In the genomic region with DNA sequence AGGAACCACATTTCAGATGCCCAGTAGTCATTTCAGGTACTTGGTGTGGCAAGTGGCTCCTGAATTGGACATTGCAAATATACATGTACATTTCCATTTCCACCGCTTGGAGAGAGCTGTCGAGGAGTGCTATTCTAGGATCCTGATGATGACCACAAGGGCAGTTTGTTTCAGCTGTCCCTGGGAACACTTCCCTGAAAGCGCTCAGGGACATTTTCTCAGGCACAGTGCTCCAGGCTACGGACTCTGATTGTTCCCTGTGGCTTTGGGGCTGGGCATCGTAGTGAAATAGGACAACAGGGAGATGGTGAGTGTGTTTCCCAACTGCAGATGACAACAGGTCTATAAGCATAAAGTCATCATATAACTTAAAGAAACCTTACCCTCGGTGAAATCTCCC, we compare ENCODE assay signal across 24 cellular contexts. TPM values are rescaled to one million over a fixed set of nuclear protein-coding genes. Genes with fewer than 3 reads are reported as not detected.
A peak's percentile ranks its signal among the peaks of the same experiment; 100 is the strongest.
DNase-seq lines count a peak whose midpoint lies in the region; ATAC-seq and TF ChIP-seq lines count a peak whose summit lies in the region.
"Had no signal": no experiment of that assay in that cellular context is flagged by ENCODE, and none has a peak within 500 bp of the region (broad histone marks: within the 10 kb centered on the region; RNA-seq: fewer than 3 reads in every experiment).

No MANE protein-coding gene starts in this region.

- H3K9me3 ChIP-seq in left ventricle myocardium inferior (replicated peaks) (peaks cover 20% of the 10 kb centered on the region), right atrium auricular region (peaks cover 0 to 14% of the 10 kb centered on the region in 2 donors)
- H3K9me3 ChIP-seq: MG63 had no signal

- peaks cover 70% of the 10 kb centered on the region for H3K36me3 ChIP-seq in left ventricle myocardium inferior
- peaks cover 62% of the 10 kb centered on the region for H3K36me3 ChIP-seq in right atrium auricular region

- H3K4me3 ChIP-seq in left ventricle myocardium inferior, result peak overlapping the region; percentile 16
- no peak overlapping the region for H3K4me3 ChIP-seq in right atrium auricular region
- H3K4me3 ChIP-seq: MG63, SK-N-MC, smooth muscle cell, thoracic aorta had no signal

- H3K4me3 Mint-ChIP-seq in brain (peak overlapping the region; percentile 25 to 88 (median 63)), neural crest cell (peak overlapping the region; percentile 71), nephron progenitor cell (no peak overlapping the region)
- H3K4me3 Mint-ChIP-seq: activated T-cell treated with anti-CD3 and anti-CD28 coated beads, Interleukin-2, amount 50 U/mL, for 72 hours; mesothelial cell of epicardium; WTC11 had no signal

- H3K27ac Mint-ChIP-seq in brain (peak overlapping the region in 4 of 5 experiments; percentile 6 to 96 (median 48)), neural crest cell (ENCODE audit: unreplicated experiment) (no peak overlapping the region), nephron progenitor cell (no peak overlapping the region)
- H3K27ac Mint-ChIP-seq: activated T-cell treated with anti-CD3 and anti-CD28 coated beads, Interleukin-2, amount 50 U/mL, for 72 hours; mesothelial cell of epicardium; WTC11 had no signal

- intact Hi-C loops in left ventricle myocardium inferior (cut with micrococcal nuclease), result no loop called here

- DNase-seq in left ventricle myocardium inferior, result no peak
- DNase-seq in right atrium auricular region (ENCODE audit: low spot score), result no peak
- no peak for DNase-seq in neural crest cell (ENCODE audit: low read depth, low spot score)
- DNase-seq in central memory CD4-positive, alpha-beta T cell, result no peak
- DNase-seq in left lobe of liver (ENCODE audit: low spot score), result no peak
- DNase-seq in nephron progenitor cell, result no peak
- DNase-seq: activated naive CD4-positive, alpha-beta T cell treated with Interleukin-2 at 50 U/mL for 16 hours; activated T-cell treated with anti-CD3 and anti-CD28 coated beads, Interleukin-2, amount 50 U/mL, for 72 hours; effector CD4-positive, alpha-beta T cell; KBM-7; MG63; naive thymus-derived CD8-positive, alpha-beta T cell; NCI-H2029; NCI-H510A treated with DMSO at 0.1 percent for 48 hours; stimulated activated naive CD8-positive, alpha-beta T cell treated with anti-CD3 and anti-CD28 coated beads, Interleukin-15, Interleukin-2, amounts not matched to agents 100 U/mL and 50 U/mL, for 24 hours; T-helper 1 cell had no signal

- peaks cover 18% of the 10 kb centered on the region for H3K27me3 Mint-ChIP-seq in brain
- no peaks in the 10 kb centered on the region for H3K27me3 Mint-ChIP-seq in neural crest cell (ENCODE audit: low read depth)
- H3K27me3 Mint-ChIP-seq in nephron progenitor cell (ENCODE audit: low read depth, poor library complexity), result peaks cover 6% of the 10 kb centered on the region
- H3K27me3 Mint-ChIP-seq: naive thymus-derived CD8-positive, alpha-beta T cell had no signal

- peaks cover 57% of the 10 kb centered on the region for H3K36me3 Mint-ChIP-seq in brain
- peaks cover 54% of the 10 kb centered on the region for H3K36me3 Mint-ChIP-seq in neural crest cell (ENCODE audit: low read depth)
- H3K36me3 Mint-ChIP-seq in nephron progenitor cell (ENCODE audit: low read depth), result peaks cover 58% of the 10 kb centered on the region

- H3K27me3 ChIP-seq in left ventricle myocardium inferior (ENCODE audit: low read depth) (no peaks in the 10 kb centered on the region), right atrium auricular region (no peaks in the 10 kb centered on the region)
- H3K27me3 ChIP-seq: MG63 had no signal

- H3K4me1 ChIP-seq in left ventricle myocardium inferior (peaks cover 68% of the 10 kb centered on the region), right atrium auricular region (peaks cover 0 to 32% of the 10 kb centered on the region in 2 donors)

- H3K4me1 Mint-ChIP-seq in brain, result peaks cover 38% of the 10 kb centered on the region
- peaks cover 56% of the 10 kb centered on the region for H3K4me1 Mint-ChIP-seq in neural crest cell
- peaks cover 24% of the 10 kb centered on the region for H3K4me1 Mint-ChIP-seq in nephron progenitor cell

- peaks cover 4 to 15% (median 8%) of the 10 kb centered on the region in 5 experiments for H3K9me3 Mint-ChIP-seq in brain
- H3K9me3 Mint-ChIP-seq in neural crest cell, result peaks cover 3% of the 10 kb centered on the region
- peaks cover 15% of the 10 kb centered on the region for H3K9me3 Mint-ChIP-seq in nephron progenitor cell
- H3K9me3 Mint-ChIP-seq: activated T-cell treated with anti-CD3 and anti-CD28 coated beads, Interleukin-2, amount 50 U/mL, for 72 hours had no signal

- TF ChIP-seq CTCF in left ventricle myocardium inferior (IDR thresholded peaks at IDR 0.05; ENCODE audit: borderline replicate concordance) (peak; percentile 41), right atrium auricular region (IDR thresholded peaks at IDR 0.05) (no peak), brain (conservative IDR thresholded peaks at IDR 0.05) (no peak), neural crest cell (conservative IDR thresholded peaks at IDR 0.05) (no peak), nephron progenitor cell (IDR thresholded peaks at IDR 0.05) (no peak)

- no peak for ATAC-seq in left lobe of liver
- ATAC-seq: activated T-cell treated with anti-CD3 and anti-CD28 coated beads, Interleukin-2, amount 50 U/mL, for 72 hours; naive thymus-derived CD8-positive, alpha-beta T cell; stimulated activated naive CD8-positive, alpha-beta T cell treated with anti-CD3 and anti-CD28 coated beads, Interleukin-15, Interleukin-2, amounts not matched to agents 100 U/mL and 50 U/mL, for 24 hours; WTC11 had no signal

- peak overlapping the region; percentile 90 for H3K27ac ChIP-seq in left ventricle myocardium inferior (replicated peaks)
- peak overlapping the region in 1 of 2 donors; percentile 44 for H3K27ac ChIP-seq in right atrium auricular region
- H3K27ac ChIP-seq: epithelial cell of prostate, RWPE1, SK-N-MC, thoracic aorta had no signal

RNA-seq across cellular contexts. Expression of a gene that starts 3.1 kb away (rescaled TPM):
- total RNA-seq in left ventricle myocardium inferior (303 TPM), right atrium auricular region (100 to 1,000 TPM; 174 to 312 TPM), neural crest cell (222 and 236 TPM in 2 replicates), left lobe of liver (194 TPM)
- 253 TPM for polyA plus RNA-seq in brain (ENCODE audit: insufficient read depth, low read depth, low replicate concordance)

RNA-seq across cellular contexts. Expression of a gene that starts 3.2 kb away (rescaled TPM):
- total RNA-seq in left ventricle myocardium inferior (7.3 TPM), right atrium auricular region (10 to 100 TPM in 1 of 2 donors, 1 to 10 TPM in 1; 8.1 to 11.1 TPM), neural crest cell (10.6 and 11.6 TPM in 2 replicates), left lobe of liver (3.0 TPM)
- 13.4 TPM for polyA plus RNA-seq in brain (ENCODE audit: insufficient read depth, low read depth, low replicate concordance)

Comparison
In these comparisons a context has a peak if more than half of its experiments do, and no peak if none do; other contexts are left out.
1. H3K27ac Mint-ChIP-seq: peak in brain (4 of 5); none in neural crest cell (single experiment) and nephron progenitor cell (single experiment).